In genomic region chr15:67370206-67370954, GRCh38 we compare ENCODE assay signal across 22 cellular contexts.
"Had no signal": no experiment of that assay in that cellular context is flagged by ENCODE, and none has a peak within 500 bp of the region (broad histone marks: within the 10 kb centered on the region; RNA-seq: fewer than 3 reads in every experiment).

No MANE protein-coding gene starts in this region.

- H3K36me3 ChIP-seq: Peyer's patch had no signal

- FAIRE-seq: bronchial epithelial cell had no signal

- H3K9me3 ChIP-seq: Peyer's patch had no signal

- H3K4me3 ChIP-seq: Peyer's patch had no signal

- H3K27ac Mint-ChIP-seq: activated CD8-positive, alpha-beta T cell treated with anti-CD3 and anti-CD28 coated beads, Interleukin-2, amount 10 ng/mL, durations not matched to agents 7 days and 5 days; T-helper 17 cell had no signal

- H3K4me1 ChIP-seq: Peyer's patch had no signal

- H3K27ac ChIP-seq: Peyer's patch had no signal

- DNase-seq: activated CD4-positive, alpha-beta T cell treated with anti-CD3 and anti-CD28 coated beads for 48 hours; activated CD4-positive, alpha-beta T cell treated with anti-CD3 and anti-CD28 coated beads, Interleukin-2, amount 50 U/mL, for 4 hours; activated CD8-positive, alpha-beta memory T cell treated with anti-CD3 and anti-CD28 coated beads, Interleukin-2, amount 50 U/mL, for 48 hours; activated CD8-positive, alpha-beta T cell treated with anti-CD3 and anti-CD28 coated beads, Interleukin-2, amount 10 ng/mL, durations not matched to agents 7 days and 5 days; activated naive CD4-positive, alpha-beta T cell treated with anti-CD3 and anti-CD28 coated beads, Interleukin-2, amount 50 U/mL, for 16 hours; activated T-cell treated with anti-CD3 and anti-CD28 coated beads, Interleukin-2, amount 50 U/mL, for 1 hour; aorta; Kasumi-1; KBM-7; NCI-H1048; NCI-H1930; NCI-H2171; NCI-H2227 treated with DMSO at 0.1 percent for 48 hours; NCI-H446 treated with DMSO at 0.1 percent for 48 hours; NCI-H524 treated with DMSO at 0.1 percent for 48 hours; NCI-H748 treated with DMSO at 0.1 percent for 48 hours; Peyer's patch; SHP77 treated with DMSO at 0.1 percent for 48 hours; T-helper 17 cell; T-helper 9 cell had no signal

- H3K27me3 ChIP-seq: Peyer's patch had no signal

- ATAC-seq: activated CD4-positive, CD25-positive, alpha-beta regulatory T cell treated with anti-CD3 and anti-CD28 coated beads, Interleukin-2, amount 50 U/mL, for 24 hours; activated CD8-positive, alpha-beta T cell treated with anti-CD3 and anti-CD28 coated beads, Interleukin-2, amount 10 ng/mL, durations not matched to agents 7 days and 5 days; T-helper 17 cell had no signal
